21 cellular contexts compared by ENCODE assay signal in the genomic region with DNA sequence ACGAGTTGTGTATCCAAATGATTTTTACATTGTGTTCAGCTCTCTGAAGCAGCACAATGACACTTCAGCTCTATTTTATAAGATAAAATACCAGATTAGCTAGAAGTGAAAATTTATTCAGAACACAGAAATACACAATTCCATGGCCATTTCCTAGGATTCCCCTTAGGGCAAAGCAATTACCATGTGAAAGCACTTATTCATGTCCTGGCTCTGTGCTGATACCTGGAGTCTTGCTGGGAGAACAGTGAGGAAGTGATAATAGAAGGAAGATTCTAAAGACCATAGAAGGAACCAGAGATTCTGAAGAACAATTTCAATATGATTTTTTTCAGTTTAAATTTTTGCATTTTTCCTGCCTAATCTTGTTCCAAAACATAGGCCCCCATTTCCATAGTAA.
DNase-seq lines count a peak whose midpoint lies in the region; ATAC-seq and TF ChIP-seq lines count a peak whose summit lies in the region.
"Had no signal": no experiment of that assay in that cellular context is flagged by ENCODE, and none has a peak within 500 bp of the region (broad histone marks: within the 10 kb centered on the region; RNA-seq: fewer than 3 reads in every experiment).

No MANE protein-coding gene starts in this region.

- no peak overlapping the region for H3K4me2 ChIP-seq in neural cell (ENCODE audit: low read length)
- H3K4me2 ChIP-seq: BLaER1 had no signal

- H3K79me2 ChIP-seq in neural cell (replicated peaks; ENCODE audit: insufficient read depth, low read length): no peaks in the 10 kb centered on the region

- DNase-seq in HAP-1 (ENCODE audit: low spot score in 2 of 2): peak; percentile 64 to 93
- peak; percentile 30 for DNase-seq in NT2/D1 (ENCODE audit: low read depth, low spot score)
- peak; percentile 25 for DNase-seq in iPS DF 19.7 (ENCODE audit: low read depth, low spot score)
- no peak for DNase-seq in DMS79 (lab: John Stamatoyannopoulos, UW)
- no peak for DNase-seq in adrenal gland
- DNase-seq in NCI-H1417 treated with DMSO at 0.1 percent for 48 hours (lab: John Stamatoyannopoulos, UW): no peak
- DNase-seq: Caco-2; CD4-positive, alpha-beta T cell; GDM1; Karpas-422; NCI-H1436; NCI-H2029; NCI-H226; NCI-H510A treated with DMSO at 0.1 percent for 48 hours; NCI-H774; Peyer's patch; SJCRH30 had no signal

- H3K9ac ChIP-seq in NT2/D1 (ENCODE audit: insufficient read length, low read depth) (no peak overlapping the region), neural cell (ENCODE audit: low read length) (no peak overlapping the region)
- H3K9ac ChIP-seq: BLaER1 had no signal

- intact Hi-C loops in adrenal gland (cut with DNase I): no loop called here

- TF ChIP-seq EP300 in neural cell (conservative IDR thresholded peaks at IDR 0.05; ENCODE audit: poor library complexity, severe bottlenecking): no peak

- H3K27ac ChIP-seq in neural cell (ENCODE audit: low read length): no peak overlapping the region
- H3K27ac ChIP-seq in adrenal gland: no peak overlapping the region
- H3K27ac ChIP-seq: BLaER1, Peyer's patch, SJCRH30 had no signal

- TF ChIP-seq RAD21 in neural cell (conservative IDR thresholded peaks at IDR 0.05): no peak

- H3K9me3 ChIP-seq in HAP-1: peaks cover 4% of the 10 kb centered on the region; the same call in 1 of the 2 replicates
- H3K9me3 ChIP-seq in NT2/D1 (ENCODE audit: insufficient read depth, low read length): no peaks in the 10 kb centered on the region
- H3K9me3 ChIP-seq in neural cell (ENCODE audit: low read length): no peaks in the 10 kb centered on the region
- H3K9me3 ChIP-seq in adrenal gland (replicated peaks in 1 of 3): no peaks in the 10 kb centered on the region
- H3K9me3 ChIP-seq: BLaER1, Caco-2, Peyer's patch, SJCRH30 had no signal

- no peaks in the 10 kb centered on the region for H4K20me1 ChIP-seq in neural cell (ENCODE audit: insufficient read depth)
- H4K20me1 ChIP-seq: BLaER1 had no signal

- H3K9me2 ChIP-seq in neural cell (ENCODE audit: insufficient read depth, low read length): no peaks in the 10 kb centered on the region

- 46 to 66% (median 63%) methylated on average over 1 of the region's 1 CpG for WGBS in adrenal gland, 4 donors

- H3K4me3 ChIP-seq in HAP-1: no peak overlapping the region
- no peak overlapping the region for H3K4me3 ChIP-seq in NT2/D1 (ENCODE audit: insufficient read length, low read depth)
- no peak overlapping the region for H3K4me3 ChIP-seq in neural cell (ENCODE audit: low read length)
- H3K4me3 ChIP-seq in adrenal gland: no peak overlapping the region
- H3K4me3 ChIP-seq: BLaER1, Peyer's patch, SJCRH30 had no signal

- H3K4me1 ChIP-seq in HAP-1 (peaks cover 13% of the 10 kb centered on the region), NT2/D1 (ENCODE audit: insufficient read depth, insufficient read length) (no peaks in the 10 kb centered on the region), adrenal gland (replicated peaks in 1 of 2) (no peaks in the 10 kb centered on the region)
- H3K4me1 ChIP-seq: BLaER1, Caco-2, Peyer's patch, SJCRH30 had no signal

- H3K36me3 ChIP-seq in HAP-1 (replicated peaks) (no peaks in the 10 kb centered on the region), NT2/D1 (ENCODE audit: insufficient read depth, insufficient read length, low read length) (no peaks in the 10 kb centered on the region), neural cell (ENCODE audit: insufficient read depth, low read length) (no peaks in the 10 kb centered on the region), adrenal gland (replicated peaks in 1 of 2) (no peaks in the 10 kb centered on the region)
- H3K36me3 ChIP-seq: BLaER1, Peyer's patch, SJCRH30 had no signal

- no peak for TF ChIP-seq CTCF in neural cell (IDR thresholded peaks at IDR 0.05; ENCODE audit: poor library complexity, severe bottlenecking)
- no peak for TF ChIP-seq CTCF in adrenal gland (IDR thresholded peaks at IDR 0.05)

- no peaks in the 10 kb centered on the region for H3F3A ChIP-seq in neural cell (ENCODE audit: insufficient read depth, low read length, poor library complexity, severe bottlenecking)

- in situ Hi-C loops in HAP-1 (cut with MboI; ENCODE audit: low sequenced_read_pairs): no loop called here

- TF ChIP-seq POLR2A in adrenal gland (IDR thresholded peaks at IDR 0.05): no peak

- no peaks in the 10 kb centered on the region for H3K27me3 ChIP-seq in HAP-1 (ENCODE audit: low read depth)
- no peaks in the 10 kb centered on the region for H3K27me3 ChIP-seq in NT2/D1 (ENCODE audit: insufficient read depth, insufficient read length)
- H3K27me3 ChIP-seq in neural cell (ENCODE audit: insufficient read depth, low read depth, low read length): no peaks in the 10 kb centered on the region
- H3K27me3 ChIP-seq in adrenal gland: no peaks in the 10 kb centered on the region
- H3K27me3 ChIP-seq: BLaER1, Peyer's patch, SJCRH30 had no signal

- H2AFZ ChIP-seq in neural cell (ENCODE audit: low read depth, low read length): no peak overlapping the region

- no peak for ATAC-seq in GM21825 (IDR thresholded peaks at IDR 0.05; ENCODE audit: unreplicated experiment)
- ATAC-seq: HCT116 had no signal

TF ChIP-seq in neural cell, 6 proteins besides CTCF, POLR2A, EP300 and RAD21:
- no peak for TF ChIP-seq MXI1 (conservative IDR thresholded peaks at IDR 0.05; ENCODE audit: poor library complexity, severe bottlenecking)
- TF ChIP-seq REST (IDR thresholded peaks at IDR 0.05; ENCODE audit: borderline replicate concordance): peak; percentile 46

Comparison
In these comparisons a context has a peak if more than half of its experiments do, and no peak if none do; other contexts are left out.
1. DNase-seq: peak in HAP-1 (2 of 2), NT2/D1 (single experiment) and iPS DF 19.7 (single experiment); none in DMS79 (single experiment), adrenal gland (0 of 7) and NCI-H1417 treated with DMSO at 0.1 percent for 48 hours (single experiment).